ENCODE assay signal across 29 cellular contexts in the genomic region with DNA sequence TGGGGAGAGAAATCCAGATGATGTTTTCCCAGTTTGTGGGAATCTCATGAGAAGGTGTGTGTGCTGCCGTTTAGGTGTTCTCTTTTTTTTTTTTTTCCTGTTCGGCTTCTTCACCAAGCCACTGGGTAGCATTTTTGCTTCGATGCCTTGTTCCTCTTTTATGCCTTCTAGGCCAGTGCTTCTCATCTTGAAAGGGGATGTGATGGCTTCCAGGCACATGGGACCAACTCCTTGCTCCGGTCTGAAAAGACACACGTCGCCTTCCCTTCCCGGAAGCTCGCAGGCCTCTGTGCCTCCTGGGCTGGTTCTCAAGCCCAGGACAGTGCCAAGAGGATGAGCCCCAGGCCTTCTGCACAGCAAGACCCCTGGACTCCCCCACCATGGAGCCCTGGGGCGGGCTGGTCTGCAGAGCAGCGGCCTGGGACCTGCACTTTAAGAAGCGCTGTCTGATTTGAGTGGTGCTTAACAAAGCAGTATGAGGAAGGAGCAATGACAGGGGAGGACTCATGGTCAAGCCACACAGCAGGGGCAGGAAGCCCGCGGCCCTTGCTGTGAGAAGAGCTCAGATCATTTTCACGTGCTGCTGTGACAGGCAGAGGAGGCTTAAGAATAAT.
DNase-seq lines count a peak whose midpoint lies in the region; ATAC-seq and TF ChIP-seq lines count a peak whose summit lies in the region.
"Had no signal": no experiment of that assay in that cellular context is flagged by ENCODE, and none has a peak within 500 bp of the region (broad histone marks: within the 10 kb centered on the region; RNA-seq: fewer than 3 reads in every experiment).

No MANE protein-coding gene starts in this region.

- no peaks in the 10 kb centered on the region for H3K36me3 ChIP-seq in OCI-LY3 (replicated peaks; ENCODE audit: low read depth, low read length)
- no peaks in the 10 kb centered on the region for H3K36me3 ChIP-seq in brain microvascular endothelial cell (replicated peaks)
- H3K36me3 ChIP-seq: adrenal gland, lower lobe of right lung, ovary, right atrium auricular region, transverse colon had no signal

- DNase-seq in CD1c-positive myeloid dendritic cell (ENCODE audit: extremely low spot score) (peak; percentile 1), KBM-7 (peak; percentile 3), left kidney (ENCODE audit: low read depth, low spot score) (peak; percentile 41), HEK293T (ENCODE audit: extremely low spot score) (no peak), brain microvascular endothelial cell (no peak)
- no peak for DNase-seq in effector CD8-positive, alpha-beta T cell (lab: John Stamatoyannopoulos, UW)
- DNase-seq: ACHN; activated CD4-positive, alpha-beta T cell treated with anti-CD3 and anti-CD28 coated beads for 4 hours; activated gamma-delta T cell treated with Interleukin-2 at 50 U/mL for 16 hours; activated T-cell treated with anti-CD3 and anti-CD28 coated beads, Interleukin-2, amount 50 U/mL, for 24 hours; adrenal gland; GF-D8; glutamatergic neuron; KG1; kidney glomerular epithelial cell; lower lobe of right lung; MM.1S; NCI-H146; NCI-H510A; ovary; RPMI8226; stimulated activated CD4-positive, alpha-beta T cell treated with anti-CD3 and anti-CD28 coated beads, Interleukin-2, amount 100 ng/mL, for 24 hours; T-helper 2 cell; transverse colon had no signal

- peaks cover 45% of the 10 kb centered on the region for H3K27me3 ChIP-seq in OCI-LY3 (ENCODE audit: low read depth, low read length)
- no peaks in the 10 kb centered on the region for H3K27me3 ChIP-seq in brain microvascular endothelial cell (replicated peaks)
- H3K27me3 ChIP-seq: adrenal gland, ovary, right atrium auricular region, transverse colon had no signal

- H3K4me3 ChIP-seq in OCI-LY3 (ENCODE audit: low read length) (peak overlapping the region; percentile 21; the same call in 1 of the 2 replicates), brain microvascular endothelial cell (ENCODE audit: low read depth, low read length) (no peak overlapping the region)
- H3K4me3 ChIP-seq: adrenal gland, lower lobe of right lung, ovary, right atrium auricular region, SK-N-MC, transverse colon had no signal

- TF ChIP-seq CTCF in OCI-LY3 (IDR thresholded peaks at IDR 0.05; ENCODE audit: low read depth, low read length) = no peak
- TF ChIP-seq CTCF in brain microvascular endothelial cell (IDR thresholded peaks at IDR 0.05; ENCODE audit: low read depth, low read length, missing control alignments) = no peak

- POLR2A ChIA-PET in HEK293T (lab: Yijun Ruan, JAX) = no interaction called here

- H4K20me1 ChIP-seq in OCI-LY3 (ENCODE audit: insufficient read depth, low read length) = no peaks in the 10 kb centered on the region

- in situ Hi-C loops in KBM-7 (cut with MboI; ENCODE audit: low pct_unique_long_range_greater_than_20kb, low sequenced_read_pairs) = no loop called here
- in situ Hi-C loops in brain microvascular endothelial cell (cut with HindIII; ENCODE audit: low pct_ligation_motif_present, low sequenced_read_pairs) = no loop called here

- H3K4me2 ChIP-seq in OCI-LY3 (ENCODE audit: low read length) = peak overlapping the region; percentile 59

- CTCF ChIA-PET in HEK293T (lab: Yijun Ruan, JAX) = no interaction called here

- no peaks in the 10 kb centered on the region for H3K9me3 ChIP-seq in OCI-LY3 (ENCODE audit: insufficient read depth, low read length)
- H3K9me3 ChIP-seq: adrenal gland, lower lobe of right lung, ovary, right atrium auricular region, transverse colon had no signal

- no peak overlapping the region; the same call in 1 of the 2 replicates for H2AFZ ChIP-seq in OCI-LY3 (ENCODE audit: low read depth, low read length)

- no peak for ATAC-seq in GM21737 (IDR thresholded peaks at IDR 0.05; ENCODE audit: unreplicated experiment)
- ATAC-seq: lower lobe of right lung had no signal

- H3K27ac ChIP-seq in OCI-LY3 (ENCODE audit: low read length) (no peak overlapping the region), brain microvascular endothelial cell (no peak overlapping the region)
- H3K27ac ChIP-seq: adrenal gland, epithelial cell of prostate, lower lobe of right lung, ovary, right atrium auricular region, SK-N-MC, transverse colon had no signal

- peaks cover 13% of the 10 kb centered on the region for H3K4me1 ChIP-seq in OCI-LY3 (ENCODE audit: low read length)
- H3K4me1 ChIP-seq: adrenal gland, lower lobe of right lung, right atrium auricular region, transverse colon had no signal

- H3K79me2 ChIP-seq in OCI-LY3 (ENCODE audit: low read length) = no peaks in the 10 kb centered on the region

- no peak overlapping the region for H3K9ac ChIP-seq in OCI-LY3 (ENCODE audit: low read length)

TF ChIP-seq in HEK293T, 16 proteins besides CTCF, POLR2A, EP300 and RAD21:
- TF ChIP-seq SUZ12 (IDR thresholded peaks at IDR 0.05) (no peak), FOXK2 (IDR thresholded peaks at IDR 0.05) (no peak), CTBP1 (IDR thresholded peaks at IDR 0.05; ENCODE audit: borderline replicate concordance) (no peak), ARNT (IDR thresholded peaks at IDR 0.05) (no peak), NFRKB (IDR thresholded peaks at IDR 0.05) (no peak), L3MBTL2 (conservative IDR thresholded peaks at IDR 0.05) (no peak), ZNF384 (IDR thresholded peaks at IDR 0.05) (no peak), HDGF (IDR thresholded peaks at IDR 0.05; ENCODE audit: borderline replicate concordance) (no peak), TARDBP (IDR thresholded peaks at IDR 0.05) (no peak), ELF4 (IDR thresholded peaks at IDR 0.05) (no peak), FOXA1 (IDR thresholded peaks at IDR 0.05) (no peak), SP1 (IDR thresholded peaks at IDR 0.05) (no peak), BHLHE40 (IDR thresholded peaks at IDR 0.05; ENCODE audit: borderline replicate concordance) (no peak), LEF1 (IDR thresholded peaks at IDR 0.05; ENCODE audit: borderline replicate concordance) (no peak), FOXM1 (IDR thresholded peaks at IDR 0.05; ENCODE audit: borderline replicate concordance) (no peak)
- TF ChIP-seq, protein P1, sequence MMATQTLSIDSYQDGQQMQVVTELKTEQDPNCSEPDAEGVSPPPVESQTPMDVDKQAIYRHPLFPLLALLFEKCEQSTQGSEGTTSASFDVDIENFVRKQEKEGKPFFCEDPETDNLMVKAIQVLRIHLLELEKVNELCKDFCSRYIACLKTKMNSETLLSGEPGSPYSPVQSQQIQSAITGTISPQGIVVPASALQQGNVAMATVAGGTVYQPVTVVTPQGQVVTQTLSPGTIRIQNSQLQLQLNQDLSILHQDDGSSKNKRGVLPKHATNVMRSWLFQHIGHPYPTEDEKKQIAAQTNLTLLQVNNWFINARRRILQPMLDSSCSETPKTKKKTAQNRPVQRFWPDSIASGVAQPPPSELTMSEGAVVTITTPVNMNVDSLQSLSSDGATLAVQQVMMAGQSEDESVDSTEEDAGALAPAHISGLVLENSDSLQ (IDR thresholded peaks at IDR 0.05) = no peak

Comparison
In these comparisons a context has a peak if more than half of its experiments do, and no peak if none do; other contexts are left out.
1. DNase-seq: peak in CD1c-positive myeloid dendritic cell (single experiment), KBM-7 (single experiment) and left kidney (single experiment); none in HEK293T (single experiment), effector CD8-positive, alpha-beta T cell (single experiment) and brain microvascular endothelial cell (single experiment).